7 cellular contexts compared by ENCODE assay signal in the genomic region with DNA sequence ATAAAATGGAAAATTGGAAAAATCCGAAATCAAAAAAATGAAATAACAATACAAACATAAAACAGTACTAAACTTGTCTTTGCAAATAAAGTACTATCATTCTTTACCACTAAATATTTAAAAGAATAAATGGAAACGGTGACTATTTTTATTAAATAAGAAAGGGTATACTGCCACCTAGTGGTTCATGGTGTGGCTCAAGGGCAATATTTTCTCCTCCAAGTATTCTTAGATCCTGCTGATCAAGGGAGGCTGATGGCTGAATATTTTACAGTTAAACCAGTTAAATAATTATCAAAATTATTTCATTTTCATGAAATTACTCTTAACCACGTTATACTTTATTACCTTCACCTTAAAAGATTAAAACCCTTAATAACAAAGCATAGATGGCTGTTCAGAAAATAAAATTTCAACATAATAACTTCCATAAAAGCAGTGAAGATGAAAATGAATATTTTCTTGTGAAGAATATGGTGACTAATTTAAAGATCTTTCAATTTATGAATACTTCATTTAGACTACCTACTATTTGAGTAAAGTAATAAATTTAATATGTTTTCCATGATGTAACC.
A peak's percentile ranks its signal among the peaks of the same experiment; 100 is the strongest.
DNase-seq lines count a peak whose midpoint lies in the region; ATAC-seq and TF ChIP-seq lines count a peak whose summit lies in the region.

No MANE protein-coding gene starts in this region.

- H3K4me3 ChIP-seq in astrocyte of the spinal cord (ENCODE audit: low read depth, low read length) = no peak overlapping the region

- in situ Hi-C loops in astrocyte of the spinal cord (cut with HindIII; ENCODE audit: low sequenced_read_pairs) = no loop called here

- peak; percentile 69 for ATAC-seq in HG03159 (IDR thresholded peaks at IDR 0.05; ENCODE audit: unreplicated experiment)
- ATAC-seq in HG02642 (IDR thresholded peaks at IDR 0.05; ENCODE audit: poor library complexity, unreplicated experiment) = no peak
- ATAC-seq in HG03520 (IDR thresholded peaks at IDR 0.05; ENCODE audit: unreplicated experiment) = no peak

- peak; percentile 61 for TF ChIP-seq CTCF in astrocyte of the spinal cord (IDR thresholded peaks at IDR 0.05; ENCODE audit: low read depth, low read length)

- DNase-seq in ELR (ENCODE audit: low read depth) (peak; percentile 77), NCI-H526 treated with DMSO at 0.1 percent for 48 hours (lab: John Stamatoyannopoulos, UW) (peak; percentile 13), astrocyte of the spinal cord (ENCODE audit: low read depth, low spot score) (peak; percentile 64), kidney tubule cell (ENCODE audit: low spot score) (peak; percentile 46)

Comparison
In these comparisons a context has a peak if more than half of its experiments do, and no peak if none do; other contexts are left out.
1. DNase-seq: peak in every context shown above with its lines; median percentile 77 in ELR; 64 in astrocyte of the spinal cord; 46 in kidney tubule cell; 13 in NCI-H526 treated with DMSO at 0.1 percent for 48 hours.